In the genomic region with DNA sequence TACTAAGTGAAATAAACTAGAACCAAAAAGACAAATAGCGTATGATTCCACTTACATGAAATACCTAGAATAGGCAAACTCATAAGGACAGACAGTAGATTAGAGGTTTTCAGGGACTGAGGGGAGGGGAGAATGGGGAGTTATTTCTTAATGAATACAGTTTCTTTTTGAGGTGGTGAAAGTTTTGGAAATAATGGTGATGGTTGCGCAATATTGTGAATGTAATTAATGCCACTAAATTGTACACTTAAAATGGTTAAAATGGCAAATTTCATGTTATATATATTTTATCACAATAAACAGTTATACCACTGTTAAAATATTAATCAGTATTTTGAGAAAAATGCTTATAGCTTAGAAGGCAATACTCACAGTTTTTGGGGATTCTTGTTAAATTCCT, we compare ENCODE assay signal across 31 cellular contexts.
"Had no signal": no experiment of that assay in that cellular context is flagged by ENCODE, and none has a peak within 500 bp of the region (broad histone marks: within the 10 kb centered on the region; RNA-seq: fewer than 3 reads in every experiment).

No MANE protein-coding gene starts in this region.

- FAIRE-seq: colon had no signal

- H3K27ac ChIP-seq: adrenal gland, body of pancreas, esophagus muscularis mucosa, foreskin keratinocyte, gastrocnemius medialis, heart left ventricle had no signal

- H3K27me3 ChIP-seq: adrenal gland, body of pancreas, esophagus muscularis mucosa, foreskin keratinocyte, gastrocnemius medialis, heart left ventricle had no signal

- H3K4me3 ChIP-seq: adrenal gland, body of pancreas, esophagus muscularis mucosa, gastrocnemius medialis, heart left ventricle had no signal

- H3K9me3 ChIP-seq: adrenal gland, body of pancreas, esophagus muscularis mucosa, gastrocnemius medialis, heart left ventricle had no signal

- DNase-seq: activated CD4-positive, alpha-beta memory T cell treated with anti-CD3 and anti-CD28 coated beads for 36 hours; activated CD4-positive, alpha-beta T cell treated with anti-CD3 and anti-CD28 coated beads for 36 hours; activated CD4-positive, alpha-beta T cell treated with anti-CD3 and anti-CD28 coated beads, Interleukin-2, amount 10 ng/mL, durations not matched to agents 24 days and 14 days; activated CD4-positive, CD25-positive, alpha-beta regulatory T cell; activated CD4-positive, CD25-positive, alpha-beta regulatory T cell treated with anti-CD3 and anti-CD28 coated beads, Interleukin-2, amount 50 U/mL, for 72 hours; activated CD8-positive, alpha-beta memory T cell treated with anti-CD3 and anti-CD28 coated beads, Interleukin-2, amount 10 ng/mL, durations not matched to agents 7 days and 5 days; activated CD8-positive, alpha-beta memory T cell treated with anti-CD3 and anti-CD28 coated beads, Interleukin-2, amount 50 U/mL, for 4 hours; activated CD8-positive, alpha-beta T cell treated with anti-CD3 and anti-CD28 coated beads, Interleukin-2, amount 10 ng/mL, durations not matched to agents 7 days and 5 days; activated effector memory CD4-positive, alpha-beta T cell treated with anti-CD3 and anti-CD28 coated beads, Interleukin-2, amount 50 U/mL, for 16 hours; activated naive CD4-positive, alpha-beta T cell treated with anti-CD3 and anti-CD28 coated beads for 36 hours; activated naive CD8-positive, alpha-beta T cell treated with anti-CD3 and anti-CD28 coated beads for 36 hours; activated naive CD8-positive, alpha-beta T cell treated with anti-CD3 and anti-CD28 coated beads, Interleukin-2, amount 50 U/mL, for 24 hours; activated T-cell treated with anti-CD3 and anti-CD28 coated beads, Interleukin-2, amount 50 U/mL, for 1 hour; activated T-cell treated with anti-CD3 and anti-CD28 coated beads, Interleukin-2, amount 50 U/mL, for 48 hours; adrenal gland; amygdala; aorta; body of pancreas; caudate nucleus; cortex of kidney; dermis blood vessel endothelial cell; effector CD4-positive, alpha-beta T cell; effector memory CD8-positive, alpha-beta T cell; erythroblast; foreskin keratinocyte; gastrocnemius medialis; glutamatergic neuron; heart left ventricle; T1000 had no signal

- H3K36me3 ChIP-seq: adrenal gland, esophagus muscularis mucosa, gastrocnemius medialis had no signal

- ATAC-seq: activated CD8-positive, alpha-beta memory T cell treated with anti-CD3 and anti-CD28 coated beads, Interleukin-2, amount 10 ng/mL, durations not matched to agents 7 days and 5 days; activated CD8-positive, alpha-beta T cell treated with anti-CD3 and anti-CD28 coated beads, Interleukin-2, amount 10 ng/mL, durations not matched to agents 7 days and 5 days; activated naive CD8-positive, alpha-beta T cell treated with anti-CD3 and anti-CD28 coated beads, Interleukin-2, amount 50 U/mL, for 24 hours; body of pancreas; effector memory CD8-positive, alpha-beta T cell; foreskin keratinocyte; gastrocnemius medialis; heart left ventricle had no signal
